In genomic region chr20:62642666-62643520, GRCh38 we compare ENCODE assay signal across 8 cellular contexts. TPM values are rescaled to one million over a fixed set of nuclear protein-coding genes. Genes with fewer than 3 reads are reported as not detected.
DNase-seq lines count a peak whose midpoint lies in the region; ATAC-seq and TF ChIP-seq lines count a peak whose summit lies in the region.

No MANE protein-coding gene starts in this region.

- H3K4me3 Mint-ChIP-seq in activated T-cell treated with anti-CD3 and anti-CD28 coated beads, Interleukin-2, amount 50 U/mL, for 72 hours, result peak overlapping the region; percentile 84 to 91
- peak overlapping the region; percentile 31 for H3K4me3 Mint-ChIP-seq in progenitor cell of endocrine pancreas (ENCODE audit: low read depth)

- H3K27ac Mint-ChIP-seq in activated T-cell treated with anti-CD3 and anti-CD28 coated beads, Interleukin-2, amount 50 U/mL, for 72 hours, result no peak overlapping the region
- H3K27ac Mint-ChIP-seq in progenitor cell of endocrine pancreas, result no peak overlapping the region

- no peaks in the 10 kb centered on the region for H3K36me3 Mint-ChIP-seq in activated T-cell treated with anti-CD3 and anti-CD28 coated beads, Interleukin-2, amount 50 U/mL, for 72 hours (ENCODE audit: insufficient read depth in 2 of 2)
- H3K36me3 Mint-ChIP-seq in progenitor cell of endocrine pancreas (ENCODE audit: insufficient read depth), result no peaks in the 10 kb centered on the region

- H3K9me3 Mint-ChIP-seq in activated T-cell treated with anti-CD3 and anti-CD28 coated beads, Interleukin-2, amount 50 U/mL, for 72 hours, result no peaks in the 10 kb centered on the region
- no peaks in the 10 kb centered on the region for H3K9me3 Mint-ChIP-seq in progenitor cell of endocrine pancreas (ENCODE audit: low read depth)

- H3K27me3 Mint-ChIP-seq in activated T-cell treated with anti-CD3 and anti-CD28 coated beads, Interleukin-2, amount 50 U/mL, for 72 hours (ENCODE audit: low read depth), result peaks cover 13% of the 10 kb centered on the region
- H3K27me3 Mint-ChIP-seq in progenitor cell of endocrine pancreas, result peaks cover 59% of the 10 kb centered on the region

- DNase-seq in GM12864 (ENCODE audit: low read depth) (no peak), NCI-H345 (lab: John Stamatoyannopoulos, UW) (peak; percentile 67), foreskin melanocyte (peak; percentile 27), progenitor cell of endocrine pancreas (ENCODE audit: low spot score, unreplicated experiment) (peak; percentile 45), SK-N-DZ (ENCODE audit: low spot score) (no peak), DMS53 treated with DMSO at 0.1 percent for 48 hours (lab: John Stamatoyannopoulos, UW; ENCODE audit: unreplicated experiment) (no peak)
- DNase-seq in activated T-cell treated with anti-CD3 and anti-CD28 coated beads, Interleukin-2, amount 50 U/mL, for 72 hours, result peak; percentile 70

- TF ChIP-seq CTCF in GM12864 (IDR thresholded peaks at IDR 0.05; ENCODE audit: low read depth, low read length, missing control alignments), result no peak
- no peak for TF ChIP-seq CTCF in progenitor cell of endocrine pancreas (IDR thresholded peaks at IDR 0.05; ENCODE audit: unreplicated experiment)

- H3K4me3 ChIP-seq in GM12864 (ENCODE audit: low read depth, low read length), result peak overlapping the region; percentile 86

- peaks cover 23% of the 10 kb centered on the region for H3K4me1 Mint-ChIP-seq in activated T-cell treated with anti-CD3 and anti-CD28 coated beads, Interleukin-2, amount 50 U/mL, for 72 hours (ENCODE audit: low read depth)
- peaks cover 5% of the 10 kb centered on the region for H3K4me1 Mint-ChIP-seq in progenitor cell of endocrine pancreas (ENCODE audit: low read depth)

- peak; percentile 14 for ATAC-seq in HG02623 (IDR thresholded peaks at IDR 0.05; ENCODE audit: unreplicated experiment)
- peak; percentile 45 to 47 for ATAC-seq in activated T-cell treated with anti-CD3 and anti-CD28 coated beads, Interleukin-2, amount 50 U/mL, for 72 hours (replicated peaks in 1 of 2)

RNA-seq across cellular contexts. Expression of gene SLCO4A1, which starts 0.6 kb away (rescaled TPM):
- total RNA-seq in activated T-cell treated with anti-CD3 and anti-CD28 coated beads, Interleukin-2, amount 50 U/mL, for 72 hours, result 10 to 100 TPM; 26.1 to 34.6 TPM
- total RNA-seq in progenitor cell of endocrine pancreas, result 2.6 and 3.6 TPM in 2 replicates
- 12.0 and 18.7 TPM in 2 replicates for polyA plus RNA-seq in SK-N-DZ (2014; cell fraction: cytosol; rRNA removed)
- 32.1 and 36.3 TPM in 2 replicates for polyA plus RNA-seq in SK-N-DZ (2014; cell fraction: nucleus; rRNA removed)

Comparison
In these comparisons a context has a peak if more than half of its experiments do, and no peak if none do; other contexts are left out.
1. DNase-seq: peak in NCI-H345 (single experiment), activated T-cell treated with anti-CD3 and anti-CD28 coated beads, Interleukin-2, amount 50 U/mL, for 72 hours (2 of 2), foreskin melanocyte (single experiment) and progenitor cell of endocrine pancreas (single experiment); none in GM12864 (single experiment), SK-N-DZ (single experiment) and DMS53 treated with DMSO at 0.1 percent for 48 hours (single experiment).